16 cellular contexts compared by ENCODE assay signal in the genomic region with DNA sequence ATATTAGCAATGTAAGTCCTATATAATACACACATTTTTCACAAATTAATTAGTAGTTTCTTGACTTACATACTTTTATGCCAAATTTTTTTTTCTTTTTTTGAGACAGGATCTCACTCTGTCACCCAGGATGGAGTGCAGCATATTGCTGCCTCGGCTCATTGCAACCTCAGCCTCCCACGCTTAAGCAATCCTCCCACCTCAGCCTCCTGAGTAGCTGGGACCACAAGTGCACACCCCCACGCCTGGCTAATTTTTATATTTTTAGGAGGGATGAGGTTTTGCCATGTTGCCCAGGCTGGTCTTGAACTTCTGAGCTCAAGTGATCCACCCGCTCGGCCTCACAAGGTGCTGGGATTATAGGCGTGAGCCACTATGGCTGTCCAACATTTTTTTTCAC. TPM values are rescaled to one million over a fixed set of nuclear protein-coding genes. Genes with fewer than 3 reads are reported as not detected.
A peak's percentile ranks its signal among the peaks of the same experiment; 100 is the strongest.
DNase-seq lines count a peak whose midpoint lies in the region; ATAC-seq and TF ChIP-seq lines count a peak whose summit lies in the region.
"Had no signal": no experiment of that assay in that cellular context is flagged by ENCODE, and none has a peak within 500 bp of the region (broad histone marks: within the 10 kb centered on the region; RNA-seq: fewer than 3 reads in every experiment).

No MANE protein-coding gene starts in this region.

- no peaks in the 10 kb centered on the region for H3K9me3 ChIP-seq in H9 (ENCODE audit: control insufficient read depth, low read depth, low read length)
- H3K9me3 ChIP-seq: A549, Caco-2 had no signal

- H4K20me1 ChIP-seq in H9 (ENCODE audit: control insufficient read depth, insufficient read depth, insufficient read length): no peaks in the 10 kb centered on the region

- no peaks in the 10 kb centered on the region; the same call in 1 of the 2 replicates for H3K79me2 ChIP-seq in H9 (ENCODE audit: insufficient read depth, low read length)

- H2AFZ ChIP-seq in H9 (ENCODE audit: low read length): no peak overlapping the region

- H2BK12ac ChIP-seq in H9 (ENCODE audit: insufficient read length, low read depth, low read length): no peak overlapping the region

- H4K91ac ChIP-seq in H9 (ENCODE audit: insufficient read length, low read depth, low read length): no peak overlapping the region

- H3K27me3 Mint-ChIP-seq in H9 (ENCODE audit: low read depth) (no peaks in the 10 kb centered on the region), chondrocyte (ENCODE audit: low read depth) (no peaks in the 10 kb centered on the region)
- H3K27me3 Mint-ChIP-seq: CD4-positive, alpha-beta T cell had no signal

- no peaks in the 10 kb centered on the region for H3K9me3 Mint-ChIP-seq in H9
- no peaks in the 10 kb centered on the region for H3K9me3 Mint-ChIP-seq in chondrocyte (ENCODE audit: low read depth)
- H3K9me3 Mint-ChIP-seq: CD4-positive, alpha-beta T cell had no signal

- H2BK120ac ChIP-seq in H9 (ENCODE audit: low read depth, low read length, poor library complexity, severe bottlenecking): no peak overlapping the region

- no peaks in the 10 kb centered on the region for H3K4me1 ChIP-seq in H9 (ENCODE audit: insufficient read depth, low read length)
- H3K4me1 ChIP-seq: A549 had no signal

- H3K18ac ChIP-seq in H9 (ENCODE audit: insufficient read length, low read depth, low read length): no peak overlapping the region

- WGBS in H9 (ENCODE audit: extremely low coverage, insufficient read length, low lambda C conversion rate): no CpG with 5 or more reads among the region's 6 CpGs

- H3K36me3 Mint-ChIP-seq in H9 (ENCODE audit: insufficient read depth in 1 of 3, low read depth in 3 of 3) (peaks cover 2 to 13% (median 10%) of the 10 kb centered on the region in 3 experiments; a peak in 6 of 7 replicates), chondrocyte (ENCODE audit: low read depth) (peaks cover 4% of the 10 kb centered on the region)

- peaks cover 3% of the 10 kb centered on the region for H3K79me1 ChIP-seq in H9 (ENCODE audit: insufficient read depth, low read depth, low read length, poor library complexity, severe bottlenecking)

- no peak overlapping the region for H3K27ac ChIP-seq in H9 (ENCODE audit: insufficient read length, low read depth, low read length)
- H3K27ac ChIP-seq: A549, C4-2B, HL-60 had no signal

- H3K27ac Mint-ChIP-seq in H9 (no peak overlapping the region), chondrocyte (ENCODE audit: unreplicated experiment) (peak overlapping the region; percentile 27)
- H3K27ac Mint-ChIP-seq: CD4-positive, alpha-beta T cell had no signal

- no peak overlapping the region for H3T11ph ChIP-seq in H9 (ENCODE audit: low read length)

- ATAC-seq in HG02588 (IDR thresholded peaks at IDR 0.05; ENCODE audit: unreplicated experiment): no peak
- ATAC-seq: A549 had no signal

- no peak for TF ChIP-seq CTCF in H9 (conservative IDR thresholded peaks at IDR 0.05)
- no peak for TF ChIP-seq CTCF in NB4 (IDR thresholded peaks at IDR 0.05; ENCODE audit: low read depth, low read length)
- no peak for TF ChIP-seq CTCF in chondrocyte (IDR thresholded peaks at IDR 0.05)

- H3K23me2 ChIP-seq in H9 (ENCODE audit: insufficient read length, low read depth, low read length, poor library complexity, severe bottlenecking): no peaks in the 10 kb centered on the region

- no peak overlapping the region for H3K9ac ChIP-seq in H9 (ENCODE audit: extremely low read depth, insufficient read length, low read length)

- no peak overlapping the region for H4K8ac ChIP-seq in H9 (replicated peaks; ENCODE audit: insufficient read length, low read depth, low read length)

- no peak overlapping the region for H3K23ac ChIP-seq in H9 (ENCODE audit: insufficient read length, low read depth, low read length)

- DNase-seq in H9 (no peak), NB4 (ENCODE audit: low read depth) (peak; percentile 43), chondrocyte (ENCODE audit: low spot score) (no peak), DMS153 (lab: John Stamatoyannopoulos, UW) (no peak), NCI-H524 treated with DMSO at 0.1 percent for 48 hours (lab: John Stamatoyannopoulos, UW) (no peak)
- DNase-seq: AML-193; Caco-2; CD4-positive, alpha-beta T cell; DMS79; GDM1; GOT3; H7 had no signal

- H3K4me2 ChIP-seq in H9 (ENCODE audit: insufficient read depth, insufficient read length, low read length): no peak overlapping the region
- H3K4me2 ChIP-seq: A549 had no signal

- no peak overlapping the region for H3K56ac ChIP-seq in H9 (ENCODE audit: insufficient read length, low read depth, low read length)

- no peak overlapping the region for H3K4me3 ChIP-seq in NB4 (ENCODE audit: low read depth, low read length)
- H3K4me3 ChIP-seq: A549 had no signal

- no peak overlapping the region for H2BK5ac ChIP-seq in H9 (ENCODE audit: insufficient read length, low read length)

- no peak overlapping the region for H3K14ac ChIP-seq in H9 (ENCODE audit: insufficient read depth, low read length)

- peak overlapping the region; percentile 75 for H2BK20ac ChIP-seq in H9 (ENCODE audit: low read depth, low read length, poor library complexity, severe bottlenecking)

- H2AK5ac ChIP-seq in H9 (ENCODE audit: insufficient read length, low read length): no peak overlapping the region

- H3K4me3 Mint-ChIP-seq in H9 (no peak overlapping the region; a peak in 1 of 5 replicates), chondrocyte (ENCODE audit: unreplicated experiment) (no peak overlapping the region)

- no peak overlapping the region for H4K5ac ChIP-seq in H9 (ENCODE audit: insufficient read length, low read depth, low read length)

- H3K4me1 Mint-ChIP-seq in H9 (no peaks in the 10 kb centered on the region), chondrocyte (ENCODE audit: low read depth) (no peaks in the 10 kb centered on the region)

- no peak for TF ChIP-seq POLR2A in NB4 (IDR thresholded peaks at IDR 0.05; ENCODE audit: extremely low read depth, insufficient read length)

- no peak overlapping the region for H3K4ac ChIP-seq in H9 (ENCODE audit: low read depth, low read length)

- H3K27me3 ChIP-seq in H9 (ENCODE audit: insufficient read depth, low read length): no peaks in the 10 kb centered on the region

- H2BK15ac ChIP-seq in H9 (ENCODE audit: low read depth, low read length): no peak overlapping the region

RNA-seq across cellular contexts. Expression of a gene that starts 54.6 kb away (rescaled TPM):
- 28.0 and 28.4 TPM in 2 replicates for total RNA-seq in H9 (2021)
- total RNA-seq in chondrocyte: 25.8 to 31.1 TPM (median 27.1 TPM) in 3 replicates
